8 cellular contexts compared by ENCODE assay signal in genomic region chr15:85795320-85795668, GRCh38. TPM values are rescaled to one million over a fixed set of nuclear protein-coding genes. Genes with fewer than 3 reads are reported as not detected.
DNase-seq lines count a peak whose midpoint lies in the region; ATAC-seq, FAIRE-seq and TF ChIP-seq lines count a peak whose summit lies in the region.

No MANE protein-coding gene starts in this region.

- H3K4me2 ChIP-seq in MM.1S (ENCODE audit: low read depth, low read length) (peak overlapping the region; percentile 69), endothelial cell of umbilical vein (ENCODE audit: insufficient read depth, low read length) (peak overlapping the region; percentile 95)

- H3K27ac ChIP-seq in MM.1S (ENCODE audit: low read length), result no peak overlapping the region
- H3K27ac ChIP-seq in endothelial cell of umbilical vein (ENCODE audit: insufficient read depth, low read depth, low read length), result no peak overlapping the region

- intact Hi-C loops in endothelial cell of umbilical vein (cut with micrococcal nuclease), result loop anchor here (2.0 kb wide), 1 partner anchor 36 kb away; no protein-coding TSS in a partner anchor

- H3K79me2 ChIP-seq in MM.1S (ENCODE audit: low read length), result peaks cover 13% of the 10 kb centered on the region; the same call in 1 of the 2 replicates
- peaks cover 2% of the 10 kb centered on the region for H3K79me2 ChIP-seq in endothelial cell of umbilical vein (ENCODE audit: control insufficient read depth, insufficient read depth, low read length)

- H4K20me1 ChIP-seq in MM.1S (ENCODE audit: insufficient read depth, low read length) (no peaks in the 10 kb centered on the region), endothelial cell of umbilical vein (replicated peaks; ENCODE audit: control insufficient read depth, extremely low read depth, insufficient read depth, low read length) (no peaks in the 10 kb centered on the region)

- H3K9ac ChIP-seq in MM.1S (ENCODE audit: low read length) (peak overlapping the region; percentile 28; the same call in 1 of the 2 replicates), endothelial cell of umbilical vein (replicated peaks; ENCODE audit: extremely low read depth, insufficient read depth, low read length) (no peak overlapping the region)

- H3K36me3 ChIP-seq in MM.1S (replicated peaks; ENCODE audit: insufficient read depth, low read length) (no peaks in the 10 kb centered on the region), endothelial cell of umbilical vein (ENCODE audit: control insufficient read depth in 2 of 2, extremely low read depth in 1 of 2, insufficient read depth in 2 of 2, low read length in 2 of 2) (no peaks in the 10 kb centered on the region)

- H3K9me3 ChIP-seq in MM.1S (replicated peaks; ENCODE audit: insufficient read depth, low read length), result no peaks in the 10 kb centered on the region
- no peaks in the 10 kb centered on the region for H3K9me3 ChIP-seq in endothelial cell of umbilical vein (replicated peaks; ENCODE audit: control insufficient read depth, insufficient read depth, low read length)

- TF ChIP-seq CTCF in MM.1S (IDR thresholded peaks at IDR 0.05; ENCODE audit: low read length), result no peak
- TF ChIP-seq CTCF in endothelial cell of umbilical vein (IDR thresholded peaks at IDR 0.05; ENCODE audit: extremely low read depth in 1 of 2, insufficient read depth in 1 of 2, low read depth in 1 of 2, low read length in 2 of 2), result no peak
- TF ChIP-seq CTCF in retinal pigment epithelial cell (conservative IDR thresholded peaks at IDR 0.05; ENCODE audit: low read depth, low read length), result no peak

- no peaks in the 10 kb centered on the region for H3K9me1 ChIP-seq in endothelial cell of umbilical vein (replicated peaks; ENCODE audit: control insufficient read depth, extremely low read depth, insufficient read depth, low read length)

- DNase-seq in MM.1S, result no peak
- no peak for DNase-seq in endothelial cell of umbilical vein (ENCODE audit: low read depth, low spot score)
- DNase-seq in retinal pigment epithelial cell (ENCODE audit: low read depth), result no peak
- DNase-seq in activated gamma-delta T cell treated with Interleukin-2 at 50 U/mL for 16 hours, result no peak
- no peak for DNase-seq in COLO829 (ENCODE audit: low spot score)

- dilution Hi-C loops in endothelial cell of umbilical vein (cut with MboI; ENCODE audit: extremely low pct_ligation_motif_present, low sequenced_read_pairs), result no loop called here

- ATAC-seq in GM18502 (IDR thresholded peaks at IDR 0.05; ENCODE audit: poor library complexity, unreplicated experiment) (peak; percentile 3), GM21423 (IDR thresholded peaks at IDR 0.05; ENCODE audit: unreplicated experiment) (no peak), GM21576 (IDR thresholded peaks at IDR 0.05; ENCODE audit: unreplicated experiment) (no peak)

- BruUV-seq in endothelial cell of umbilical vein (replicated peaks; lab: Mats Ljungman, UMichigan), result no TSS peak

- H2AFZ ChIP-seq in MM.1S (ENCODE audit: low read length) (peak overlapping the region; percentile 61), endothelial cell of umbilical vein (ENCODE audit: low read depth, low read length) (peak overlapping the region; percentile 99)

- no peak for TF ChIP-seq POLR2A in endothelial cell of umbilical vein (IDR thresholded peaks at IDR 0.05; ENCODE audit: low read depth, low read length)

- H3K4me1 ChIP-seq in MM.1S (ENCODE audit: low read length), result 0 out of 2 replicates have a peak, but pooled peaks cover 4% of the 10 kb centered on the region
- H3K4me1 ChIP-seq in endothelial cell of umbilical vein (ENCODE audit: control insufficient read depth, extremely low read depth, insufficient read depth, low read length), result peaks cover 16% of the 10 kb centered on the region

- H3K4me3 ChIP-seq in MM.1S (ENCODE audit: low read length), result peak overlapping the region; percentile 67
- H3K4me3 ChIP-seq in endothelial cell of umbilical vein (replicated peaks in 1 of 3; ENCODE audit: insufficient read depth in 1 of 3, low read depth in 1 of 3, low read length in 3 of 3), result peak overlapping the region; percentile 28 to 56 (median 43)
- H3K4me3 ChIP-seq in retinal pigment epithelial cell (ENCODE audit: low read length), result peak overlapping the region; percentile 56

- H3K27me3 ChIP-seq in MM.1S (replicated peaks; ENCODE audit: insufficient read depth, low read length) (0 out of 2 replicates have a peak, but pooled peaks cover 6% of the 10 kb centered on the region), endothelial cell of umbilical vein (ENCODE audit: control insufficient read depth in 2 of 2, insufficient read depth in 2 of 2, low read length in 2 of 2) (peaks cover 2% of the 10 kb centered on the region in 2 experiments)

- no peaks in the 10 kb centered on the region for H3F3A ChIP-seq in MM.1S (ENCODE audit: insufficient read depth, low read length)

- no peaks in the 10 kb centered on the region for H3K9me2 ChIP-seq in MM.1S (replicated peaks; ENCODE audit: insufficient read depth, low read length)

- FAIRE-seq in endothelial cell of umbilical vein (lab: Jason Lieb, UNC), result no peak

- POLR2A ChIA-PET in endothelial cell of umbilical vein (lab: Charles Lee), result interaction anchor here (1.4 kb wide), 1 partner anchor 9 kb away, joined by 4 read pairs; no protein-coding TSS in a partner anchor

- CTCF ChIA-PET in endothelial cell of umbilical vein (lab: Charles Lee), result interaction anchor here (0.6 kb wide), 1 partner anchor 33 kb away, joined by 3 read pairs; no protein-coding TSS in a partner anchor

TF ChIP-seq in endothelial cell of umbilical vein, 7 proteins besides CTCF, POLR2A, EP300 and RAD21:
- no peak for TF ChIP-seq MAX (IDR thresholded peaks at IDR 0.05; ENCODE audit: insufficient read depth, insufficient read length)
- TF ChIP-seq FOS (IDR thresholded peaks at IDR 0.05; ENCODE audit: borderline replicate concordance, insufficient read depth, low read length), result no peak
- no peak for TF ChIP-seq POLR2AphosphoS5 (IDR thresholded peaks at IDR 0.05; ENCODE audit: insufficient read depth, low read depth, low read length)
- TF ChIP-seq EZH2 (IDR thresholded peaks at IDR 0.05; ENCODE audit: borderline replicate concordance, low read depth, low read length, severe bottlenecking), result no peak
- TF ChIP-seq GATA2 (IDR thresholded peaks at IDR 0.05; ENCODE audit: insufficient read depth, insufficient read length, low read depth, low read length), result no peak
- no peak for TF ChIP-seq MYC (IDR thresholded peaks at IDR 0.05; ENCODE audit: low read depth, low read length)
- TF ChIP-seq JUN (IDR thresholded peaks at IDR 0.05; ENCODE audit: borderline replicate concordance, insufficient read depth, insufficient read length, low read depth), result no peak

RNA-seq across cellular contexts. Expression of gene KLHL25, which starts 0.6 kb away (rescaled TPM):
- total RNA-seq in endothelial cell of umbilical vein, result 5.2 and 5.4 TPM in 2 replicates
- 6.4 and 6.8 TPM in 2 replicates for polyA plus RNA-seq in endothelial cell of umbilical vein
- 4.2 and 4.8 TPM in 2 replicates for polyA plus RNA-seq in endothelial cell of umbilical vein (2011; cell fraction: cytosol; rRNA removed)
- 6.1 and 6.3 TPM in 2 replicates for polyA plus RNA-seq in endothelial cell of umbilical vein (2011; cell fraction: nucleus; rRNA removed)
- polyA plus RNA-seq in endothelial cell of umbilical vein (2012), result 2.4 and 3.3 TPM in 2 replicates
- polyA minus RNA-seq in endothelial cell of umbilical vein, result 5.2 and 5.7 TPM in 2 replicates
- 4.6 TPM for polyA minus RNA-seq in endothelial cell of umbilical vein (2011; cell fraction: cytosol; rRNA and poly(A)+ RNA removed)
- polyA minus RNA-seq in endothelial cell of umbilical vein (2011; cell fraction: nucleus; rRNA and poly(A)+ RNA removed), result 4.6 and 4.9 TPM in 2 replicates
